16 cellular contexts compared by ENCODE assay signal in genomic region chr7:159015894-159016410, GRCh38.
A peak's percentile ranks its signal among the peaks of the same experiment; 100 is the strongest.
DNase-seq lines count a peak whose midpoint lies in the region; ATAC-seq and TF ChIP-seq lines count a peak whose summit lies in the region.
"Had no signal": no experiment of that assay in that cellular context is flagged by ENCODE, and none has a peak within 500 bp of the region (broad histone marks: within the 10 kb centered on the region; RNA-seq: fewer than 3 reads in every experiment).

No MANE protein-coding gene starts in this region.

- H3K79me1 ChIP-seq in H9 (ENCODE audit: insufficient read depth, low read depth, low read length, poor library complexity, severe bottlenecking), result no peaks in the 10 kb centered on the region
- peaks cover 2% of the 10 kb centered on the region for H3K79me1 ChIP-seq in neuronal stem cell (ENCODE audit: low read depth, low read length)

- H2BK120ac ChIP-seq in H9 (ENCODE audit: low read depth, low read length, poor library complexity, severe bottlenecking) (no peak overlapping the region), neuronal stem cell (ENCODE audit: low read depth, low read length) (no peak overlapping the region)

- H2BK5ac ChIP-seq in H9 (ENCODE audit: insufficient read length, low read length), result no peak overlapping the region
- H2BK5ac ChIP-seq in neuronal stem cell (ENCODE audit: low read length), result no peak overlapping the region

- no peak overlapping the region for H2BK12ac ChIP-seq in H9 (ENCODE audit: insufficient read length, low read depth, low read length)
- H2BK12ac ChIP-seq in neuronal stem cell (ENCODE audit: low read length), result no peak overlapping the region

- no peaks in the 10 kb centered on the region for H4K20me1 ChIP-seq in H9 (ENCODE audit: control insufficient read depth, insufficient read depth, insufficient read length)

- no peak overlapping the region for H4K8ac ChIP-seq in H9 (replicated peaks; ENCODE audit: insufficient read length, low read depth, low read length)
- H4K8ac ChIP-seq in neuronal stem cell (ENCODE audit: low read depth, low read length), result no peak overlapping the region

- H3K4me1 Mint-ChIP-seq in H9, result peaks cover 28% of the 10 kb centered on the region in 2 experiments

- no peak overlapping the region for H3K4ac ChIP-seq in H9 (ENCODE audit: low read depth, low read length)
- H3K4ac ChIP-seq in neuronal stem cell (ENCODE audit: low read length), result no peak overlapping the region

- no peaks in the 10 kb centered on the region for H3K79me2 ChIP-seq in H9 (ENCODE audit: insufficient read depth, low read length)

- WGBS in H9 (ENCODE audit: extremely low coverage, insufficient read length, low lambda C conversion rate), result no CpG with 5 or more reads among the region's 10 CpGs
- WGBS in neuronal stem cell (ENCODE audit: extremely low coverage in 2 of 2, insufficient read length in 2 of 2, insufficient replicate concordance in 1 of 2), 2 donors, result no CpG with 5 or more reads among the region's 10 CpGs

- H2AK5ac ChIP-seq in H9 (ENCODE audit: insufficient read length, low read length) (no peak overlapping the region), neuronal stem cell (ENCODE audit: low read depth, low read length) (no peak overlapping the region)

- H4K91ac ChIP-seq in H9 (ENCODE audit: insufficient read length, low read depth, low read length), result no peak overlapping the region
- H4K91ac ChIP-seq in neuronal stem cell (ENCODE audit: low read depth, low read length, poor library complexity), result no peak overlapping the region

- H3K27me3 ChIP-seq in H9 (ENCODE audit: insufficient read depth, low read length) (no peaks in the 10 kb centered on the region), neuronal stem cell (ENCODE audit: control insufficient read depth in 3 of 3, insufficient read depth in 3 of 3, low read depth in 1 of 3, low read length in 3 of 3) (peaks cover 0 to 3% (median 0%) of the 10 kb centered on the region in 3 experiments), thoracic aorta (replicated peaks; ENCODE audit: insufficient read depth) (no peaks in the 10 kb centered on the region)
- H3K27me3 ChIP-seq: foreskin keratinocyte, neural progenitor cell, right lobe of liver had no signal

- TF ChIP-seq CTCF in H9 (conservative IDR thresholded peaks at IDR 0.05) (no peak), coronary artery (IDR thresholded peaks at IDR 0.05) (no peak), thoracic aorta (IDR thresholded peaks at IDR 0.05) (no peak)

- H3K14ac ChIP-seq in H9 (ENCODE audit: insufficient read depth, low read length) (no peak overlapping the region), neuronal stem cell (ENCODE audit: low read length) (no peak overlapping the region)

- H3K4me3 Mint-ChIP-seq in H9, result no peak overlapping the region
- H3K4me3 Mint-ChIP-seq: activated CD4-positive, alpha-beta T cell treated with anti-CD3 and anti-CD28 coated beads, Interleukin-2, amount 10 ng/mL, durations not matched to agents 24 days and 14 days; dendritic cell treated with granulocyte-macrophage colony-stimulating factor and Interleukin-4, amounts not matched to agents 40 ng/mL and 50 ng/mL, for 4 days; neural progenitor cell had no signal

- H2BK15ac ChIP-seq in H9 (ENCODE audit: low read depth, low read length) (no peak overlapping the region), neuronal stem cell (ENCODE audit: low read length) (no peak overlapping the region)

- H2AFZ ChIP-seq in H9 (ENCODE audit: low read length), result no peak overlapping the region
- no peak overlapping the region for H2AFZ ChIP-seq in neuronal stem cell (ENCODE audit: low read length)
- H2AFZ ChIP-seq: neural progenitor cell had no signal

- H3K4me2 ChIP-seq in H9 (ENCODE audit: insufficient read depth, insufficient read length, low read length) (no peak overlapping the region), neuronal stem cell (ENCODE audit: insufficient read depth, low read length, poor library complexity, severe bottlenecking) (no peak overlapping the region)
- H3K4me2 ChIP-seq: neural progenitor cell had no signal

- H2BK20ac ChIP-seq in H9 (ENCODE audit: low read depth, low read length, poor library complexity, severe bottlenecking), result no peak overlapping the region

- peaks cover 0 to 12% (median 0%) of the 10 kb centered on the region in 3 experiments; a peak in 2 of 7 replicates for H3K36me3 Mint-ChIP-seq in H9 (ENCODE audit: insufficient read depth in 1 of 3, low read depth in 3 of 3)
- H3K36me3 Mint-ChIP-seq: neural progenitor cell had no signal

- no peak overlapping the region for H3K27ac ChIP-seq in H9 (ENCODE audit: insufficient read length, low read depth, low read length)
- H3K27ac ChIP-seq in coronary artery, result peak overlapping the region; percentile 93 to 95
- no peak overlapping the region for H3K27ac ChIP-seq in neuronal stem cell (replicated peaks; ENCODE audit: low read length)
- peak overlapping the region; percentile 92 to 97 for H3K27ac ChIP-seq in thoracic aorta
- H3K27ac ChIP-seq: foreskin keratinocyte, neural progenitor cell, right lobe of liver had no signal

- no peak for DNase-seq in H9
- DNase-seq in coronary artery (ENCODE audit: low spot score), result no peak
- DNase-seq in neuronal stem cell (ENCODE audit: low spot score), result no peak
- no peak for DNase-seq in thoracic aorta (ENCODE audit: low spot score)
- no peak for DNase-seq in occipital lobe (lab: John Stamatoyannopoulos, UW)
- DNase-seq: activated CD4-positive, alpha-beta T cell treated with anti-CD3 and anti-CD28 coated beads, Interleukin-2, amount 10 ng/mL, durations not matched to agents 24 days and 14 days; foreskin keratinocyte; Karpas-422; NCI-H1105 treated with DMSO at 0.1 percent for 48 hours; NCI-H510A; stimulated activated naive CD8-positive, alpha-beta T cell treated with anti-CD3 and anti-CD28 coated beads, Interleukin-15, Interleukin-2, amounts not matched to agents 100 U/mL and 50 U/mL, for 24 hours had no signal

- H3K56ac ChIP-seq in H9 (ENCODE audit: insufficient read length, low read depth, low read length), result no peak overlapping the region

- H3K23ac ChIP-seq in H9 (ENCODE audit: insufficient read length, low read depth, low read length) (no peak overlapping the region), neuronal stem cell (ENCODE audit: low read depth, low read length, poor library complexity) (no peak overlapping the region)

- H3K18ac ChIP-seq in H9 (ENCODE audit: insufficient read length, low read depth, low read length), result no peak overlapping the region
- H3K18ac ChIP-seq in neuronal stem cell (ENCODE audit: low read length), result peak overlapping the region; percentile 70

- no peaks in the 10 kb centered on the region for H3K23me2 ChIP-seq in H9 (ENCODE audit: insufficient read length, low read depth, low read length, poor library complexity, severe bottlenecking)

- H3T11ph ChIP-seq in H9 (ENCODE audit: low read length), result no peak overlapping the region

- H3K4me1 ChIP-seq in H9 (ENCODE audit: insufficient read depth, low read length), result 0 out of 2 replicates have a peak, but pooled peaks cover 2% of the 10 kb centered on the region
- peaks cover 2 to 18% of the 10 kb centered on the region in 2 donors for H3K4me1 ChIP-seq in neuronal stem cell (ENCODE audit: control insufficient read depth in 2 of 2, insufficient read depth in 1 of 2, low read depth in 1 of 2, low read length in 2 of 2)
- peaks cover 52 to 70% of the 10 kb centered on the region in 2 donors for H3K4me1 ChIP-seq in thoracic aorta (ENCODE audit: control insufficient read depth in 1 of 2, low read depth in 2 of 2)
- H3K4me1 ChIP-seq: foreskin keratinocyte, right lobe of liver had no signal

- peaks cover 4% of the 10 kb centered on the region for H3K27me3 Mint-ChIP-seq in H9 (ENCODE audit: low read depth)
- H3K27me3 Mint-ChIP-seq: activated CD4-positive, alpha-beta T cell treated with anti-CD3 and anti-CD28 coated beads, Interleukin-2, amount 10 ng/mL, durations not matched to agents 24 days and 14 days; dendritic cell treated with granulocyte-macrophage colony-stimulating factor and Interleukin-4, amounts not matched to agents 40 ng/mL and 50 ng/mL, for 4 days had no signal

- H3K9me3 Mint-ChIP-seq in H9, result peaks cover 9 to 12% of the 10 kb centered on the region in 2 experiments; a peak in 4 of 5 replicates

- H3K36me3 ChIP-seq in neuronal stem cell (replicated peaks in 1 of 2; ENCODE audit: control insufficient read depth in 2 of 2, insufficient read depth in 2 of 2, low read length in 2 of 2), result no peaks in the 10 kb centered on the region
- no peaks in the 10 kb centered on the region for H3K36me3 ChIP-seq in thoracic aorta
- H3K36me3 ChIP-seq: neural progenitor cell, right lobe of liver had no signal

- no peak overlapping the region for H3K4me3 ChIP-seq in coronary artery
- H3K4me3 ChIP-seq in neuronal stem cell (ENCODE audit: low read length in 2 of 2), result no peak overlapping the region
- no peak overlapping the region for H3K4me3 ChIP-seq in thoracic aorta
- H3K4me3 ChIP-seq: neural progenitor cell, right lobe of liver had no signal

- H3K9me3 ChIP-seq in H9 (ENCODE audit: control insufficient read depth, low read depth, low read length) (no peaks in the 10 kb centered on the region), neuronal stem cell (replicated peaks in 1 of 2; ENCODE audit: control insufficient read depth in 2 of 2, insufficient read depth in 1 of 2, low read depth in 1 of 2, low read length in 2 of 2) (no peaks in the 10 kb centered on the region), thoracic aorta (no peaks in the 10 kb centered on the region)
- H3K9me3 ChIP-seq: right lobe of liver had no signal

- H3K9ac ChIP-seq in H9 (ENCODE audit: extremely low read depth, insufficient read length, low read length), result no peak overlapping the region
- H3K9ac ChIP-seq in neuronal stem cell (ENCODE audit: low read depth, low read length, poor library complexity), result no peak overlapping the region
- H3K9ac ChIP-seq: neural progenitor cell had no signal

- peak overlapping the region in 2 of 3 experiments; percentile 7 to 85; a peak in 1 of 7 replicates for H3K27ac Mint-ChIP-seq in H9
- H3K27ac Mint-ChIP-seq: activated CD4-positive, alpha-beta T cell treated with anti-CD3 and anti-CD28 coated beads, Interleukin-2, amount 10 ng/mL, durations not matched to agents 24 days and 14 days; dendritic cell treated with granulocyte-macrophage colony-stimulating factor and Interleukin-4, amounts not matched to agents 40 ng/mL and 50 ng/mL, for 4 days had no signal

- no peak overlapping the region for H4K5ac ChIP-seq in H9 (ENCODE audit: insufficient read length, low read depth, low read length)

- ATAC-seq in thoracic aorta (ENCODE audit: insufficient number of reproducible peaks, low FRiP score, low read depth) (peak; percentile 39), GM18867 (IDR thresholded peaks at IDR 0.05; ENCODE audit: unreplicated experiment) (no peak), GM19328 (IDR thresholded peaks at IDR 0.05; ENCODE audit: unreplicated experiment) (no peak)
- ATAC-seq: foreskin keratinocyte; stimulated activated naive CD8-positive, alpha-beta T cell treated with anti-CD3 and anti-CD28 coated beads, Interleukin-15, Interleukin-2, amounts not matched to agents 100 U/mL and 50 U/mL, for 24 hours had no signal

Comparison
In these comparisons a context has a peak if more than half of its experiments do, and no peak if none do; other contexts are left out.
1. H3K27ac ChIP-seq: peak in coronary artery (2 of 2) and thoracic aorta (2 of 2); none in H9 (single experiment) and neuronal stem cell (single experiment).